Comparison of ENCODE assay signal across 8 cellular contexts in the genomic region with DNA sequence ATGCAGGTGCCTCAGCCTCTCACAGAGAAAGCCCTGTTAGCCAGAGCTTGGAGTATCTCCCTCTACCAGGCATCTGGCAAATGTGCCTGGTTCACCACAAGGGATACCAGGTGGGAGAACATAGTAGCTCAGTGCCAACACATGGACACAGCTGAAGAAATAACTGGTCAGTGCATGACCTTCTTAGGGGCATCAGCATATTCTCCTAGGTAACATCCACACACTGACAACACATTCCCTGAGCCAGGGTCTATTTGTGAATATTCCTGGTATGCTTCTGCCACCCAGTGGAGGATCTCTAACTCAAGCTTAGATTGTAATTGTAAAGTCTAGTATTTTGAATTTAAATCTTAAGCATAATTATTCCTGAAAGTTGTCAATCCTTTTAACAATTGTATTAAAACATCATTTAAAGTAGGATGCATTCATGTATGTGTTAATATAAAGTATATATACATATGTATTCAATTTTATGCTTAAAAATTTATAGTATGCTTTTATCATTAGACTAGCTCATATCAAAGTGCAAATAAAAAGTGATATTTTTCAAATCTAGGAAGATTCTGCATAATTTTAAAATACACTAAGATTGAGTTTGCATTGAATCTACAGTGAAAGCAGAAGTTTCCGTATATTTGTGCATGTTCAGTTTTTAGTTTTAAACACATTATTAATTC. TPM values are rescaled to one million over a fixed set of nuclear protein-coding genes. Genes with fewer than 3 reads are reported as not detected.
DNase-seq lines count a peak whose midpoint lies in the region; ATAC-seq and TF ChIP-seq lines count a peak whose summit lies in the region.

No MANE protein-coding gene starts in this region.

- DNase-seq in GM03348 (ENCODE audit: low spot score) (peak; percentile 70), OCI-LY7 (ENCODE audit: low spot score) (peak; percentile 7), dorsolateral prefrontal cortex (peak in 1 of 10 donors; percentile 36), mesenchymal stem cell (peak; percentile 75)
- peak; percentile 24 for DNase-seq in Jurkat, Clone E6-1 (ENCODE audit: low read depth, low spot score)
- no peak for DNase-seq in CD4-positive, alpha-beta T cell
- no peak for DNase-seq in central memory CD4-positive, alpha-beta T cell

- H3K18ac ChIP-seq in mesenchymal stem cell (ENCODE audit: low read depth in 1 of 2, low read length in 2 of 2): no peak overlapping the region

- BruUV-seq in OCI-LY7 (replicated peaks; lab: Mats Ljungman, UMichigan): no TSS peak

- no peaks in the 10 kb centered on the region for H3K79me1 ChIP-seq in mesenchymal stem cell (replicated peaks; ENCODE audit: low read length, poor library complexity, severe bottlenecking)

- no peak overlapping the region for H2AK5ac ChIP-seq in mesenchymal stem cell (ENCODE audit: low read length, severe bottlenecking)

- no peak overlapping the region for H3K4me3 ChIP-seq in Jurkat, Clone E6-1 (ENCODE audit: low read length)
- no peak overlapping the region for H3K4me3 ChIP-seq in OCI-LY7 (ENCODE audit: low read depth, low read length, poor library complexity, severe bottlenecking)
- no peak overlapping the region for H3K4me3 ChIP-seq in dorsolateral prefrontal cortex
- H3K4me3 ChIP-seq in mesenchymal stem cell (ENCODE audit: insufficient read depth in 1 of 2, low read depth in 1 of 2, low read length in 2 of 2): no peak overlapping the region

- intact Hi-C loops in OCI-LY7 (cut with micrococcal nuclease; ENCODE audit: unreplicated experiment) (loop anchor here (2.0 kb wide), 1 partner anchor 312 kb away; no protein-coding TSS in a partner anchor), dorsolateral prefrontal cortex (cut with DNase I) (loop anchor here (5.0 to 10.0 kb wide), 3 partner anchors 310 to 1018 kb away; no protein-coding TSS in a partner anchor)
- intact Hi-C loops in CD4-positive, alpha-beta T cell (cut with DNase I, micrococcal nuclease): no loop called here

- peak; percentile 58 for TF ChIP-seq CTCF in OCI-LY7 (conservative IDR thresholded peaks at IDR 0.05; ENCODE audit: low read length)
- TF ChIP-seq CTCF in dorsolateral prefrontal cortex (IDR thresholded peaks at IDR 0.05 in 54 of 56, conservative IDR thresholded peaks at IDR 0.05 in 2 of 56; ENCODE audit: low read depth in 1 of 56, partially characterized antibody in 56 of 56): peak; percentile 37 to 87 (median 64)
- no peak for TF ChIP-seq CTCF in CD4-positive, alpha-beta T cell (IDR thresholded peaks at IDR 0.05)

- H2BK15ac ChIP-seq in mesenchymal stem cell (ENCODE audit: low read depth, poor library complexity, severe bottlenecking): no peak overlapping the region

- H3K36me3 ChIP-seq in OCI-LY7 (ENCODE audit: insufficient read depth, low read length) (no peaks in the 10 kb centered on the region), mesenchymal stem cell (ENCODE audit: control insufficient read depth in 1 of 2, insufficient read depth in 2 of 2, low read depth in 1 of 2, low read length in 2 of 2) (no peaks in the 10 kb centered on the region)

- H3K4me3 Mint-ChIP-seq in CD4-positive, alpha-beta T cell: no peak overlapping the region

- no CpG with 5 or more reads among the region's 1 CpG for WGBS in mesenchymal stem cell

- H3K27me3 ChIP-seq in dorsolateral prefrontal cortex (no peaks in the 10 kb centered on the region), mesenchymal stem cell (ENCODE audit: control insufficient read depth in 1 of 2, insufficient read depth in 1 of 2, low read length in 2 of 2) (no peaks in the 10 kb centered on the region)
- no peaks in the 10 kb centered on the region for H3K27me3 ChIP-seq in CD4-positive, alpha-beta T cell (ENCODE audit: control insufficient read depth, insufficient read depth, low read length)

- H3K27me3 Mint-ChIP-seq in CD4-positive, alpha-beta T cell: peaks cover 4% of the 10 kb centered on the region

- H3K23ac ChIP-seq in mesenchymal stem cell (ENCODE audit: low read length in 2 of 2): no peak overlapping the region

- H3K9ac ChIP-seq in mesenchymal stem cell (ENCODE audit: low read length): no peak overlapping the region

- H2BK5ac ChIP-seq in mesenchymal stem cell (ENCODE audit: low read depth, low read length, poor library complexity, severe bottlenecking): no peak overlapping the region

- H3K27ac Mint-ChIP-seq in CD4-positive, alpha-beta T cell: no peak overlapping the region

- H3K9me3 ChIP-seq in OCI-LY7 (ENCODE audit: low read length) (no peaks in the 10 kb centered on the region), mesenchymal stem cell (ENCODE audit: control insufficient read depth, low read length) (no peaks in the 10 kb centered on the region)
- no peaks in the 10 kb centered on the region for H3K9me3 ChIP-seq in CD4-positive, alpha-beta T cell (ENCODE audit: control insufficient read depth, low read length)

- no peak overlapping the region for H2BK12ac ChIP-seq in mesenchymal stem cell (ENCODE audit: low read length in 2 of 2)

- H3K14ac ChIP-seq in mesenchymal stem cell (ENCODE audit: low read length in 2 of 2): no peak overlapping the region

- H3K9me2 ChIP-seq in OCI-LY7 (ENCODE audit: insufficient read depth, low read length): no peaks in the 10 kb centered on the region

- no peak overlapping the region for H2BK120ac ChIP-seq in mesenchymal stem cell (ENCODE audit: low read depth, low read length)

- H2AFZ ChIP-seq in OCI-LY7 (ENCODE audit: low read length) (no peak overlapping the region), mesenchymal stem cell (ENCODE audit: low read depth, low read length) (no peak overlapping the region)

- H4K91ac ChIP-seq in mesenchymal stem cell (ENCODE audit: low read length): no peak overlapping the region

- no peak overlapping the region for H3K4ac ChIP-seq in mesenchymal stem cell (ENCODE audit: low read depth in 1 of 2, low read length in 2 of 2)

- no peak for ATAC-seq in CD4-positive, alpha-beta T cell (ENCODE audit: poor library complexity)
- no peak for ATAC-seq in HG03139 (IDR thresholded peaks at IDR 0.05; ENCODE audit: unreplicated experiment)

- H3K27ac ChIP-seq in OCI-LY7 (ENCODE audit: low read depth, low read length, poor library complexity, severe bottlenecking) (no peak overlapping the region), dorsolateral prefrontal cortex (no peak overlapping the region), mesenchymal stem cell (ENCODE audit: low read length, poor library complexity, severe bottlenecking) (no peak overlapping the region)
- H3K27ac ChIP-seq in CD4-positive, alpha-beta T cell (ENCODE audit: low read depth, low read length): no peak overlapping the region

- H3K4me2 ChIP-seq in OCI-LY7 (ENCODE audit: low read length): no peak overlapping the region
- no peak overlapping the region for H3K4me2 ChIP-seq in mesenchymal stem cell (ENCODE audit: low read length, poor library complexity, severe bottlenecking)

- CTCF ChIA-PET in OCI-LY7 (lab: Charles Lee; ENCODE audit: unreplicated experiment): no interaction called here
- CTCF ChIA-PET in CD4-positive, alpha-beta T cell (lab: Charles Lee): interaction anchor here (0.6 kb wide), 1 partner anchor 45 kb away, joined by 3 read pairs; the partner anchor contains the start of gene COL21A1

- H4K8ac ChIP-seq in mesenchymal stem cell (ENCODE audit: low read length): no peak overlapping the region

- H3K4me1 ChIP-seq in OCI-LY7 (ENCODE audit: insufficient read depth, low read length, poor library complexity, severe bottlenecking): no peaks in the 10 kb centered on the region
- no peaks in the 10 kb centered on the region for H3K4me1 ChIP-seq in mesenchymal stem cell (ENCODE audit: control insufficient read depth, insufficient read depth, low read depth, low read length)

- H4K20me1 ChIP-seq in OCI-LY7 (ENCODE audit: insufficient read depth, low read length): no peaks in the 10 kb centered on the region

- H3K79me2 ChIP-seq in OCI-LY7 (ENCODE audit: insufficient read depth, low read depth, low read length): no peaks in the 10 kb centered on the region

- H3K9me3 Mint-ChIP-seq in CD4-positive, alpha-beta T cell: no peaks in the 10 kb centered on the region

- no peaks in the 10 kb centered on the region for H3K4me1 Mint-ChIP-seq in CD4-positive, alpha-beta T cell (ENCODE audit: low read depth)

- POLR2A ChIA-PET in OCI-LY7 (lab: Charles Lee): interaction anchor here (0.6 kb wide), 1 partner anchor 429 kb away, joined by 4 read pairs; no protein-coding TSS in a partner anchor
- POLR2A ChIA-PET in CD4-positive, alpha-beta T cell (lab: Charles Lee): no interaction called here

- H3K36me3 Mint-ChIP-seq in CD4-positive, alpha-beta T cell (ENCODE audit: low read depth): no peaks in the 10 kb centered on the region

RNA-seq across cellular contexts. Expression of gene COL21A1, which starts 45.3 kb away (rescaled TPM):
- not detected for polyA plus RNA-seq in Jurkat, Clone E6-1 (2012; ENCODE audit: insufficient read depth, insufficient read length)
- not detected in 2 replicates for total RNA-seq in OCI-LY7 (2014; rRNA removed; shearing (Covaris generic))
- total RNA-seq in OCI-LY7 (2022) (not detected in 2 replicates), dorsolateral prefrontal cortex (10 to 100 TPM in 55 of 120 experiments, 1 to 10 TPM in 65; 3.9 to 18.8 (median 9.4) TPM)
- polyA plus RNA-seq in mesenchymal stem cell (2013, experiment 1 of 2): 4.0 TPM
- 3.9 TPM for polyA plus RNA-seq in mesenchymal stem cell (2013, experiment 2 of 2)
- not detected for total RNA-seq in CD4-positive, alpha-beta T cell

Comparison
In these comparisons a context has a peak if more than half of its experiments do, and no peak if none do; other contexts are left out.
1. DNase-seq: peak in GM03348 (single experiment), Jurkat, Clone E6-1 (single experiment), OCI-LY7 (single experiment) and mesenchymal stem cell (single experiment); none in CD4-positive, alpha-beta T cell (0 of 10) and central memory CD4-positive, alpha-beta T cell (single experiment).
2. RNA of gene COL21A1, which starts 45.3 kb away (total RNA-seq): 3.9 to 18.8 TPM in dorsolateral prefrontal cortex; not detected in OCI-LY7 and not detected in CD4-positive, alpha-beta T cell; every median in the first group is over 4 times any median in the second.
3. intact Hi-C loops: an anchor here in OCI-LY7 (2.0 kb wide) and dorsolateral prefrontal cortex (5.0 to 10.0 kb wide); none called in CD4-positive, alpha-beta T cell.